ENCODE assay signal across 8 cellular contexts in the genomic region with DNA sequence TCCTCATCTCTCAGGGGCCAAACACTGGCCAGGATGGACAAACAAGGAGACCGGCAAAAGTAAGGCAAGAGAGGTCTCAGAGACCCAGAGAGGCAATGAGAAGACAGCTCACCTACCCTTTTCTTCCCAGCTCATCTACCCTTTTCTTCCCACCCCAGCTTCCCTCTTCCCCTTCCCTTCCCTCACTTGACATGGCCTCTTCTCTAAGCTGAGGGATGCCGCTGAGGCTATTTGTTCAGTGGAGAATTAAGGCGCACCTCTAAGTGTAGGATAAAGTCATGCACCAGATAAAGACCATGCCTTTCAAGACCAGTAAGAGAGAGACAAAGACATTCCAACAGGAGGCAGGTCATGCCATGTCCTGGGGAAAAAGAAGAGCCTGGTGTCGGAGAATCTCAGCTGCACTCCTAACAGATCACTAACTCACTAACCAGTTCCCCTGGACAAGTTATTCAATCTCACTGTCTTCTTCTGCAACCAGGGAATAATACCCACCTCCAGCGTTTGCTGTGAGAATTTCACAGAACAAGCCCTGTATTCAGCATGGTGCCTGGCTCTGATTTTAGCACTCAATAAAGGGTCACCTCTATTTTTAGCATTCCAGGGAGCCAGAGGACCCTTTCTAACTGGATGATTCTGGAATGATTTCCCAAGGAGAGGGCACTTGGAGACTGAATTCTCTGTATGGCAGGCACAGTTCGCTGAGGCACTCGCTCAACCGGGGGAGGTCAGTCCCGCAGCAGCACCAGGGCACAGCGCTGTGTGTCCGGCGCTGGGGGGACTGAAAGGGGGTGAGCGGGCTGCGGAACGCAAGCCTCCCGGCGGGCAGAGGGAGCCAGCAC. TPM values are rescaled to one million over a fixed set of nuclear protein-coding genes. Genes with fewer than 3 reads are reported as not detected.
DNase-seq lines count a peak whose midpoint lies in the region; ATAC-seq and TF ChIP-seq lines count a peak whose summit lies in the region.

No MANE protein-coding gene starts in this region.

- H3K9me3 Mint-ChIP-seq in HFFc6, result peaks cover 7% of the 10 kb centered on the region; the same call in 1 of the 2 replicates
- no peaks in the 10 kb centered on the region for H3K9me3 Mint-ChIP-seq in activated T-cell treated with anti-CD3 and anti-CD28 coated beads, Interleukin-2, amount 50 U/mL, for 72 hours
- H3K9me3 Mint-ChIP-seq in stimulated activated memory B cell treated with anti-CD40 and anti-IgM and Interleukin-4, amounts not matched to agents 10 μg/mL and 1 μg/mL and 100 μg/mL, for 72 hours, result no peaks in the 10 kb centered on the region

- H3K27me3 ChIP-seq in iPS-20b (ENCODE audit: insufficient read depth, low read length), result peaks cover 77% of the 10 kb centered on the region

- ATAC-seq in activated T-cell treated with anti-CD3 and anti-CD28 coated beads, Interleukin-2, amount 50 U/mL, for 72 hours (replicated peaks in 1 of 2), result no peak
- no peak for ATAC-seq in stimulated activated memory B cell treated with anti-CD40 and anti-IgM and Interleukin-4, amounts not matched to agents 10 μg/mL and 1 μg/mL and 100 μg/mL, for 72 hours

- H3K36me3 ChIP-seq in iPS-20b (ENCODE audit: insufficient read depth, low read depth, low read length), result no peaks in the 10 kb centered on the region

- peak overlapping the region; percentile 80 for H3K4me3 ChIP-seq in iPS-20b (ENCODE audit: low read length)

- H3K4me3 Mint-ChIP-seq in HFFc6, result peak overlapping the region; percentile 89
- H3K4me3 Mint-ChIP-seq in activated T-cell treated with anti-CD3 and anti-CD28 coated beads, Interleukin-2, amount 50 U/mL, for 72 hours, result peak overlapping the region; percentile 83 to 87
- H3K4me3 Mint-ChIP-seq in stimulated activated memory B cell treated with anti-CD40 and anti-IgM and Interleukin-4, amounts not matched to agents 10 μg/mL and 1 μg/mL and 100 μg/mL, for 72 hours, result peak overlapping the region; percentile 81

- peaks cover 5% of the 10 kb centered on the region; the same call in 1 of the 2 replicates for H3K36me3 Mint-ChIP-seq in HFFc6 (ENCODE audit: low read depth)
- peaks cover 6 to 11% of the 10 kb centered on the region in 2 donors for H3K36me3 Mint-ChIP-seq in activated T-cell treated with anti-CD3 and anti-CD28 coated beads, Interleukin-2, amount 50 U/mL, for 72 hours (ENCODE audit: insufficient read depth in 2 of 2)
- no peaks in the 10 kb centered on the region for H3K36me3 Mint-ChIP-seq in stimulated activated memory B cell treated with anti-CD40 and anti-IgM and Interleukin-4, amounts not matched to agents 10 μg/mL and 1 μg/mL and 100 μg/mL, for 72 hours

- TF ChIP-seq CTCF in HFFc6 (IDR thresholded peaks at IDR 0.05), result no peak

- H3K9ac ChIP-seq in iPS-20b (ENCODE audit: low read depth, low read length), result peak overlapping the region; percentile 65; the same call in 1 of the 2 replicates

- no peaks in the 10 kb centered on the region for H3K9me3 ChIP-seq in iPS-20b (ENCODE audit: insufficient read depth, low read depth, low read length)

- no peak overlapping the region for H3K27ac ChIP-seq in iPS-20b (ENCODE audit: low read length)

- H3K27ac Mint-ChIP-seq in HFFc6, result peak overlapping the region; percentile 92
- peak overlapping the region; percentile 87 for H3K27ac Mint-ChIP-seq in activated T-cell treated with anti-CD3 and anti-CD28 coated beads, Interleukin-2, amount 50 U/mL, for 72 hours
- H3K27ac Mint-ChIP-seq in stimulated activated memory B cell treated with anti-CD40 and anti-IgM and Interleukin-4, amounts not matched to agents 10 μg/mL and 1 μg/mL and 100 μg/mL, for 72 hours, result peak overlapping the region; percentile 82

- H3K4me1 Mint-ChIP-seq in HFFc6 (ENCODE audit: low read depth), result peaks cover 43% of the 10 kb centered on the region
- H3K4me1 Mint-ChIP-seq in activated T-cell treated with anti-CD3 and anti-CD28 coated beads, Interleukin-2, amount 50 U/mL, for 72 hours (ENCODE audit: low read depth), result peaks cover 40% of the 10 kb centered on the region
- H3K4me1 Mint-ChIP-seq in stimulated activated memory B cell treated with anti-CD40 and anti-IgM and Interleukin-4, amounts not matched to agents 10 μg/mL and 1 μg/mL and 100 μg/mL, for 72 hours, result peaks cover 26% of the 10 kb centered on the region

- H3K27me3 Mint-ChIP-seq in HFFc6 (ENCODE audit: insufficient read depth), result peaks cover 5% of the 10 kb centered on the region
- H3K27me3 Mint-ChIP-seq in activated T-cell treated with anti-CD3 and anti-CD28 coated beads, Interleukin-2, amount 50 U/mL, for 72 hours (ENCODE audit: low read depth), result no peaks in the 10 kb centered on the region
- no peaks in the 10 kb centered on the region for H3K27me3 Mint-ChIP-seq in stimulated activated memory B cell treated with anti-CD40 and anti-IgM and Interleukin-4, amounts not matched to agents 10 μg/mL and 1 μg/mL and 100 μg/mL, for 72 hours

- peaks cover 6% of the 10 kb centered on the region; the same call in 1 of the 2 replicates for H3K4me1 ChIP-seq in iPS-20b (ENCODE audit: insufficient read depth, low read length)

- DNase-seq in HFFc6 (no peak), iPS-NIHi11 (ENCODE audit: low spot score) (no peak), NCI-H748 (lab: John Stamatoyannopoulos, UW; ENCODE audit: unreplicated experiment) (no peak), SW 1271 (lab: John Stamatoyannopoulos, UW) (no peak)
- DNase-seq in activated T-cell treated with anti-CD3 and anti-CD28 coated beads, Interleukin-2, amount 50 U/mL, for 72 hours, result no peak
- no peak for DNase-seq in stimulated activated CD4-positive, alpha-beta T cell treated with anti-CD3 and anti-CD28 coated beads, Interleukin-15, amount 100 ng/mL, for 24 hours

RNA-seq across cellular contexts. Expression of a gene that starts 3.0 kb away (rescaled TPM):
- 100 to 1,000 TPM in 5 of 6 experiments, 10 to 100 TPM in 1; 90.1 to 128 (median 116) TPM for total RNA-seq in HFFc6 (2021; fragmentation: NEBNext Ultra II Directional; extraction: Animal tissue kit (Norgen Biotek cat#: 25700))
- 100 to 1,000 TPM; 176 to 248 TPM for total RNA-seq in activated T-cell treated with anti-CD3 and anti-CD28 coated beads, Interleukin-2, amount 50 U/mL, for 72 hours
